In the genomic region with DNA sequence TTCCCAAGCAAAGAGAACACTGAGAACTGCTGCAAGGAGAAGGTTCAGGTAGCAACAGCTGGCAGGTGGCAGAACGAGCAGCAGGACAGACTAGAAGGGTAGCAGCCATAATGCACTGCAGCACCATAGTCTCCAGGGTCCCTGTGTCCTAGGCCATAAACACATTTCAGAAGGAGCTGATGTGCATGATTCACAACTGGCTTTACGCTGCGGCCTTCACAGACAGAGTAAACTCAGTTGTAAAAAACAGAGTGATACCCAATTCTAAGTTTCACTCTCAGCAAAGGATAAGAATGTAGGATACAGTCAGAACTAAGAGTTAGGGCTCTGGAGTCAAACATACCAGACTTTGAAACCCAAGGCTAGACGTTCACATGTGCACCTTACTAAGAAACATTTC, we compare ENCODE assay signal across 19 cellular contexts. TPM values are rescaled to one million over a fixed set of nuclear protein-coding genes. Genes with fewer than 3 reads are reported as not detected.
DNase-seq lines count a peak whose midpoint lies in the region; ATAC-seq and TF ChIP-seq lines count a peak whose summit lies in the region.
"Had no signal": no experiment of that assay in that cellular context is flagged by ENCODE, and none has a peak within 500 bp of the region (broad histone marks: within the 10 kb centered on the region; RNA-seq: fewer than 3 reads in every experiment).

No MANE protein-coding gene starts in this region.

- ATAC-seq in stimulated activated naive CD8-positive, alpha-beta T cell treated with anti-CD3 and anti-CD28 coated beads, Interleukin-15, amount 100 ng/mL, for 72 hours, result peak; percentile 35
- ATAC-seq in stimulated activated naive CD8-positive, alpha-beta T cell treated with anti-CD3 and anti-CD28 coated beads, Interleukin-15, Interleukin-2, amounts not matched to agents 100 U/mL and 50 U/mL, for 24 hours, result no peak
- ATAC-seq in gastrocnemius medialis (no peak), esophagus mucosa (no peak)
- ATAC-seq in activated CD8-positive, alpha-beta memory T cell treated with anti-CD3 and anti-CD28 coated beads, Interleukin-2, amount 10 ng/mL, durations not matched to agents 7 days and 5 days, result no peak

- intact Hi-C loops in gastrocnemius medialis (cut with DNase I; ENCODE audit: low total_unique reads) (no loop called here), head of caudate nucleus (cut with DNase I) (no loop called here)

- H3K4me3 Mint-ChIP-seq in stimulated activated naive CD8-positive, alpha-beta T cell treated with anti-CD3 and anti-CD28 coated beads, Interleukin-15, amount 100 ng/mL, for 72 hours, result no peak overlapping the region
- no peak overlapping the region for H3K4me3 Mint-ChIP-seq in activated CD8-positive, alpha-beta memory T cell treated with anti-CD3 and anti-CD28 coated beads, Interleukin-2, amount 10 ng/mL, durations not matched to agents 7 days and 5 days
- H3K4me3 Mint-ChIP-seq: activated CD4-positive, alpha-beta memory T cell treated with anti-CD3 and anti-CD28 coated beads for 36 hours; activated T-helper 1 cell treated with anti-CD3 and anti-CD28 coated beads, Interleukin-12 subunit alpha, Interleukin-12 subunit beta, Interleukin-2, Interleukin-4 antibody, amounts not matched to agents 30 ng/mL and 10 ng/mL and 1 ng/mL, durations not matched to agents 14 hours and 24 hours and 36 hours; immature natural killer cell had no signal

- H3K4me1 ChIP-seq in gastrocnemius medialis, result peaks cover 87 to 91% of the 10 kb centered on the region in 2 donors

- H3K27me3 ChIP-seq in gastrocnemius medialis, result no peaks in the 10 kb centered on the region
- H3K27me3 ChIP-seq: sigmoid colon had no signal

- H3K27ac ChIP-seq in coronary artery (peak overlapping the region; percentile 79 to 87), gastrocnemius medialis (peak overlapping the region; percentile 76 to 89 (median 82))
- H3K27ac ChIP-seq: HL-60 had no signal

- DNase-seq in stimulated activated naive CD8-positive, alpha-beta T cell treated with anti-CD3 and anti-CD28 coated beads, Interleukin-15, amount 100 ng/mL, for 72 hours, result no peak
- DNase-seq in stimulated activated naive CD8-positive, alpha-beta T cell treated with anti-CD3 and anti-CD28 coated beads, Interleukin-15, Interleukin-2, amounts not matched to agents 100 U/mL and 50 U/mL, for 24 hours, result no peak
- DNase-seq in coronary artery (ENCODE audit: low spot score), result peak; percentile 21
- no peak for DNase-seq in gastrocnemius medialis
- DNase-seq in activated CD8-positive, alpha-beta memory T cell treated with anti-CD3 and anti-CD28 coated beads, Interleukin-2, amount 10 ng/mL, durations not matched to agents 7 days and 5 days, result no peak
- DNase-seq in NCI-H345 treated with DMSO at 0.1 percent for 48 hours (lab: John Stamatoyannopoulos, UW; ENCODE audit: unreplicated experiment), result no peak
- DNase-seq in head of caudate nucleus, result no peak
- DNase-seq: activated CD4-positive, alpha-beta memory T cell treated with anti-CD3 and anti-CD28 coated beads for 36 hours; cerebellar nuclear complex; immature natural killer cell; KBM-7; NCI-H1092 treated with DMSO at 0.1 percent for 48 hours; NCI-H2107; NCI-H748 treated with DMSO at 0.1 percent for 48 hours; sigmoid colon; stimulated activated CD4-positive, alpha-beta T cell treated with anti-CD3 and anti-CD28 coated beads, Interleukin-4, amount 100 ng/mL, for 1 hour had no signal

- H3K4me3 ChIP-seq in coronary artery, result no peak overlapping the region
- no peak overlapping the region for H3K4me3 ChIP-seq in gastrocnemius medialis
- H3K4me3 ChIP-seq: sigmoid colon had no signal

- H3K4me1 Mint-ChIP-seq in stimulated activated naive CD8-positive, alpha-beta T cell treated with anti-CD3 and anti-CD28 coated beads, Interleukin-15, amount 100 ng/mL, for 72 hours, result peaks cover 81% of the 10 kb centered on the region
- peaks cover 27% of the 10 kb centered on the region for H3K4me1 Mint-ChIP-seq in activated CD8-positive, alpha-beta memory T cell treated with anti-CD3 and anti-CD28 coated beads, Interleukin-2, amount 10 ng/mL, durations not matched to agents 7 days and 5 days

- no peaks in the 10 kb centered on the region for H3K9me3 Mint-ChIP-seq in stimulated activated naive CD8-positive, alpha-beta T cell treated with anti-CD3 and anti-CD28 coated beads, Interleukin-15, amount 100 ng/mL, for 72 hours
- H3K9me3 Mint-ChIP-seq in activated CD8-positive, alpha-beta memory T cell treated with anti-CD3 and anti-CD28 coated beads, Interleukin-2, amount 10 ng/mL, durations not matched to agents 7 days and 5 days (ENCODE audit: low read depth), result no peaks in the 10 kb centered on the region
- H3K9me3 Mint-ChIP-seq: activated CD4-positive, alpha-beta memory T cell treated with anti-CD3 and anti-CD28 coated beads for 36 hours; activated T-helper 1 cell treated with anti-CD3 and anti-CD28 coated beads, Interleukin-12 subunit alpha, Interleukin-12 subunit beta, Interleukin-2, Interleukin-4 antibody, amounts not matched to agents 30 ng/mL and 10 ng/mL and 1 ng/mL, durations not matched to agents 14 hours and 24 hours and 36 hours; immature natural killer cell had no signal

- peaks cover 2% of the 10 kb centered on the region for H3K36me3 Mint-ChIP-seq in activated CD8-positive, alpha-beta memory T cell treated with anti-CD3 and anti-CD28 coated beads, Interleukin-2, amount 10 ng/mL, durations not matched to agents 7 days and 5 days
- H3K36me3 Mint-ChIP-seq: activated CD4-positive, alpha-beta memory T cell treated with anti-CD3 and anti-CD28 coated beads for 36 hours; immature natural killer cell had no signal

- H3K27ac Mint-ChIP-seq in stimulated activated naive CD8-positive, alpha-beta T cell treated with anti-CD3 and anti-CD28 coated beads, Interleukin-15, amount 100 ng/mL, for 72 hours, result no peak overlapping the region
- no peak overlapping the region for H3K27ac Mint-ChIP-seq in activated CD8-positive, alpha-beta memory T cell treated with anti-CD3 and anti-CD28 coated beads, Interleukin-2, amount 10 ng/mL, durations not matched to agents 7 days and 5 days
- H3K27ac Mint-ChIP-seq: activated CD4-positive, alpha-beta memory T cell treated with anti-CD3 and anti-CD28 coated beads for 36 hours; activated T-helper 1 cell treated with anti-CD3 and anti-CD28 coated beads, Interleukin-12 subunit alpha, Interleukin-12 subunit beta, Interleukin-2, Interleukin-4 antibody, amounts not matched to agents 30 ng/mL and 10 ng/mL and 1 ng/mL, durations not matched to agents 14 hours and 24 hours and 36 hours had no signal

- H3K9me3 ChIP-seq in gastrocnemius medialis, result no peaks in the 10 kb centered on the region
- H3K9me3 ChIP-seq: sigmoid colon had no signal

- H3K27me3 Mint-ChIP-seq in stimulated activated naive CD8-positive, alpha-beta T cell treated with anti-CD3 and anti-CD28 coated beads, Interleukin-15, amount 100 ng/mL, for 72 hours, result no peaks in the 10 kb centered on the region
- H3K27me3 Mint-ChIP-seq in activated CD8-positive, alpha-beta memory T cell treated with anti-CD3 and anti-CD28 coated beads, Interleukin-2, amount 10 ng/mL, durations not matched to agents 7 days and 5 days, result no peaks in the 10 kb centered on the region
- H3K27me3 Mint-ChIP-seq: activated CD4-positive, alpha-beta memory T cell treated with anti-CD3 and anti-CD28 coated beads for 36 hours had no signal

- TF ChIP-seq POLR2A in gastrocnemius medialis (IDR thresholded peaks at IDR 0.05), result no peak

- CTCF ChIA-PET in activated CD8-positive, alpha-beta memory T cell treated with anti-CD3 and anti-CD28 coated beads, Interleukin-2, amount 10 ng/mL, durations not matched to agents 7 days and 5 days (lab: Charles Lee), result interaction anchor here (0.6 kb wide), 1 partner anchor 160 kb away, joined by 3 read pairs; no protein-coding TSS in a partner anchor

- no peaks in the 10 kb centered on the region for H3K36me3 ChIP-seq in gastrocnemius medialis
- H3K36me3 ChIP-seq: sigmoid colon had no signal

- TF ChIP-seq CTCF in coronary artery (IDR thresholded peaks at IDR 0.05) (no peak), gastrocnemius medialis (IDR thresholded peaks at IDR 0.05 in 4 of 5, conservative IDR thresholded peaks at IDR 0.05 in 1 of 5) (no peak)

- in situ Hi-C loops in gastrocnemius medialis (cut with MboI; ENCODE audit: low sequenced_read_pairs in 4 of 4), result no loop called here

RNA-seq across cellular contexts. Expression of a gene that starts 24.4 kb away (rescaled TPM):
- total RNA-seq in gastrocnemius medialis (10 to 100 TPM; 20.0 to 31.5 (median 28.0) TPM), esophagus mucosa (33.0 TPM)
- total RNA-seq in activated CD8-positive, alpha-beta memory T cell treated with anti-CD3 and anti-CD28 coated beads, Interleukin-2, amount 10 ng/mL, durations not matched to agents 7 days and 5 days, result 10 to 100 TPM; 69.4 to 80.8 TPM
